1 cellular context compared by ENCODE assay signal in genomic region chr20:47257256-47257655, GRCh38.
A peak's percentile ranks its signal among the peaks of the same experiment; 100 is the strongest.
TF ChIP-seq lines count a peak whose summit lies in the region.

No MANE protein-coding gene starts in this region.

TF ChIP-seq in K562, 482 proteins besides CTCF, POLR2A, EP300 and RAD21 (continued from another document and continues in another):
- no peak for TF ChIP-seq E2F6 (IDR thresholded peaks at IDR 0.05; ENCODE audit: borderline replicate concordance in 1 of 2, extremely low read depth in 1 of 2, insufficient read depth in 1 of 2, insufficient read length in 1 of 2, low read depth in 1 of 2, low read length in 1 of 2, poor library complexity in 1 of 2, severe bottlenecking in 1 of 2)
- TF ChIP-seq, protein P1, sequence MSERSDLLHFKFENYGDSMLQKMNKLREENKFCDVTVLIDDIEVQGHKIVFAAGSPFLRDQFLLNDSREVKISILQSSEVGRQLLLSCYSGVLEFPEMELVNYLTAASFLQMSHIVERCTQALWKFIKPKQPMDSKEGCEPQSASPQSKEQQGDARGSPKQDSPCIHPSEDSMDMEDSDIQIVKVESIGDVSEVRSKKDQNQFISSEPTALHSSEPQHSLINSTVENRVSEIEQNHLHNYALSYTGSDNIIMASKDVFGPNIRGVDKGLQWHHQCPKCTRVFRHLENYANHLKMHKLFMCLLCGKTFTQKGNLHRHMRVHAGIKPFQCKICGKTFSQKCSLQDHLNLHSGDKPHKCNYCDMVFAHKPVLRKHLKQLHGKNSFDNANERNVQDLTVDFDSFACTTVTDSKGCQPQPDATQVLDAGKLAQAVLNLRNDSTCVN (CRISPR knock-in tag; IDR thresholded peaks at IDR 0.05), result no peak
- TF ChIP-seq NCOR1 (IDR thresholded peaks at IDR 0.05), result 0 out of 2 replicates have a peak, but pooled peaks have one; percentile 22
- TF ChIP-seq FOXK1 (CRISPR knock-in tag; IDR thresholded peaks at IDR 0.05; ENCODE audit: borderline replicate concordance), result no peak
- no peak for TF ChIP-seq RBFOX2 (IDR thresholded peaks at IDR 0.05; ENCODE audit: low read depth, low read length)
- TF ChIP-seq, protein P2, sequence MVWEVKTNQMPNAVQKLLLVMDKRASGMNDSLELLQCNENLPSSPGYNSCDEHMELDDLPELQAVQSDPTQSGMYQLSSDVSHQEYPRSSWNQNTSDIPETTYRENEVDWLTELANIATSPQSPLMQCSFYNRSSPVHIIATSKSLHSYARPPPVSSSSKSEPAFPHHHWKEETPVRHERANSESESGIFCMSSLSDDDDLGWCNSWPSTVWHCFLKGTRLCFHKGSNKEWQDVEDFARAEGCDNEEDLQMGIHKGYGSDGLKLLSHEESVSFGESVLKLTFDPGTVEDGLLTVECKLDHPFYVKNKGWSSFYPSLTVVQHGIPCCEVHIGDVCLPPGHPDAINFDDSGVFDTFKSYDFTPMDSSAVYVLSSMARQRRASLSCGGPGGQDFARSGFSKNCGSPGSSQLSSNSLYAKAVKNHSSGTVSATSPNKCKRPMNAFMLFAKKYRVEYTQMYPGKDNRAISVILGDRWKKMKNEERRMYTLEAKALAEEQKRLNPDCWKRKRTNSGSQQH (CRISPR knock-in tag; IDR thresholded peaks at IDR 0.05), result no peak
- TF ChIP-seq SPI1 (IDR thresholded peaks at IDR 0.05; ENCODE audit: borderline replicate concordance, low read depth, low read length), result no peak
- TF ChIP-seq, protein P3, sequence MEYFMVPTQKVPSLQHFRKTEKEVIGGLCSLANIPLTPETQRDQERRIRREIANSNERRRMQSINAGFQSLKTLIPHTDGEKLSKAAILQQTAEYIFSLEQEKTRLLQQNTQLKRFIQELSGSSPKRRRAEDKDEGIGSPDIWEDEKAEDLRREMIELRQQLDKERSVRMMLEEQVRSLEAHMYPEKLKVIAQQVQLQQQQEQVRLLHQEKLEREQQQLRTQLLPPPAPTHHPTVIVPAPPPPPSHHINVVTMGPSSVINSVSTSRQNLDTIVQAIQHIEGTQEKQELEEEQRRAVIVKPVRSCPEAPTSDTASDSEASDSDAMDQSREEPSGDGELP (CRISPR knock-in tag; IDR thresholded peaks at IDR 0.05; ENCODE audit: borderline replicate concordance), result no peak
- TF ChIP-seq KLF6 (CRISPR knock-in tag; IDR thresholded peaks at IDR 0.05; ENCODE audit: borderline replicate concordance), result no peak
- TF ChIP-seq ZNF324 (CRISPR knock-in tag; IDR thresholded peaks at IDR 0.05), result no peak
- no peak for TF ChIP-seq MCM5 (IDR thresholded peaks at IDR 0.05; ENCODE audit: low read depth)
- TF ChIP-seq, protein P4, sequence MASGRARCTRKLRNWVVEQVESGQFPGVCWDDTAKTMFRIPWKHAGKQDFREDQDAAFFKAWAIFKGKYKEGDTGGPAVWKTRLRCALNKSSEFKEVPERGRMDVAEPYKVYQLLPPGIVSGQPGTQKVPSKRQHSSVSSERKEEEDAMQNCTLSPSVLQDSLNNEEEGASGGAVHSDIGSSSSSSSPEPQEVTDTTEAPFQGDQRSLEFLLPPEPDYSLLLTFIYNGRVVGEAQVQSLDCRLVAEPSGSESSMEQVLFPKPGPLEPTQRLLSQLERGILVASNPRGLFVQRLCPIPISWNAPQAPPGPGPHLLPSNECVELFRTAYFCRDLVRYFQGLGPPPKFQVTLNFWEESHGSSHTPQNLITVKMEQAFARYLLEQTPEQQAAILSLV (tag; IDR thresholded peaks at IDR 0.05), result no peak
- TF ChIP-seq ZNF354B (CRISPR knock-in tag; IDR thresholded peaks at IDR 0.05), result no peak
- TF ChIP-seq COPS2 (conservative IDR thresholded peaks at IDR 0.05), result no peak
- TF ChIP-seq ZBED1 (IDR thresholded peaks at IDR 0.05), result no peak
- no peak for TF ChIP-seq RBM39 (optimal IDR thresholded peaks at IDR 0.05; ENCODE audit: low read depth, low read length)
- no peak for TF ChIP-seq ZNF518B (CRISPR knock-in tag; IDR thresholded peaks at IDR 0.05)
- TF ChIP-seq FOXJ3 (CRISPR knock-in tag; IDR thresholded peaks at IDR 0.05), result no peak
- TF ChIP-seq MAFK (IDR thresholded peaks at IDR 0.05; ENCODE audit: low read length), result no peak
- TF ChIP-seq E2F4 (CRISPR knock-in tag; IDR thresholded peaks at IDR 0.05; ENCODE audit: low read depth), result no peak
- no peak for TF ChIP-seq ZNF239 (CRISPR knock-in tag; IDR thresholded peaks at IDR 0.05)
- no peak for TF ChIP-seq ZNF766 (CRISPR knock-in tag; conservative IDR thresholded peaks at IDR 0.05)
- no peak for TF ChIP-seq MBD2 (IDR thresholded peaks at IDR 0.05; ENCODE audit: borderline replicate concordance, low read depth)
- no peak for TF ChIP-seq FOXA1 (IDR thresholded peaks at IDR 0.05; ENCODE audit: borderline replicate concordance)
- TF ChIP-seq C11orf30 (IDR thresholded peaks at IDR 0.05; ENCODE audit: low read depth), result no peak
- TF ChIP-seq, protein P5, sequence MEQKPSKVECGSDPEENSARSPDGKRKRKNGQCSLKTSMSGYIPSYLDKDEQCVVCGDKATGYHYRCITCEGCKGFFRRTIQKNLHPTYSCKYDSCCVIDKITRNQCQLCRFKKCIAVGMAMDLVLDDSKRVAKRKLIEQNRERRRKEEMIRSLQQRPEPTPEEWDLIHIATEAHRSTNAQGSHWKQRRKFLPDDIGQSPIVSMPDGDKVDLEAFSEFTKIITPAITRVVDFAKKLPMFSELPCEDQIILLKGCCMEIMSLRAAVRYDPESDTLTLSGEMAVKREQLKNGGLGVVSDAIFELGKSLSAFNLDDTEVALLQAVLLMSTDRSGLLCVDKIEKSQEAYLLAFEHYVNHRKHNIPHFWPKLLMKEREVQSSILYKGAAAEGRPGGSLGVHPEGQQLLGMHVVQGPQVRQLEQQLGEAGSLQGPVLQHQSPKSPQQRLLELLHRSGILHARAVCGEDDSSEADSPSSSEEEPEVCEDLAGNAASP (IDR thresholded peaks at IDR 0.05), result no peak
- no peak for TF ChIP-seq ZNF395 (CRISPR knock-in tag; IDR thresholded peaks at IDR 0.05)
- no peak for TF ChIP-seq POLR2G (IDR thresholded peaks at IDR 0.05; ENCODE audit: low read depth, low read length)
- TF ChIP-seq RBM15 (IDR thresholded peaks at IDR 0.05; ENCODE audit: insufficient read depth, low read length), result no peak
- no peak for TF ChIP-seq RBM17 (IDR thresholded peaks at IDR 0.05; ENCODE audit: borderline replicate concordance, low read depth, low read length)
- TF ChIP-seq BDP1 (IDR thresholded peaks at IDR 0.05; ENCODE audit: insufficient read depth, insufficient read length), result no peak
- no peak for TF ChIP-seq ZNF23 (CRISPR knock-in tag; IDR thresholded peaks at IDR 0.05)
- TF ChIP-seq KDM1A (IDR thresholded peaks at IDR 0.05), result peak in 1 of 2 experiments; percentile 98; a peak in 2 of 4 replicates
- TF ChIP-seq ZNF121 (CRISPR knock-in tag; conservative IDR thresholded peaks at IDR 0.05), result no peak
- no peak for TF ChIP-seq ZKSCAN1 (IDR thresholded peaks at IDR 0.05; ENCODE audit: low read depth, low read length)
- TF ChIP-seq, protein P6, sequence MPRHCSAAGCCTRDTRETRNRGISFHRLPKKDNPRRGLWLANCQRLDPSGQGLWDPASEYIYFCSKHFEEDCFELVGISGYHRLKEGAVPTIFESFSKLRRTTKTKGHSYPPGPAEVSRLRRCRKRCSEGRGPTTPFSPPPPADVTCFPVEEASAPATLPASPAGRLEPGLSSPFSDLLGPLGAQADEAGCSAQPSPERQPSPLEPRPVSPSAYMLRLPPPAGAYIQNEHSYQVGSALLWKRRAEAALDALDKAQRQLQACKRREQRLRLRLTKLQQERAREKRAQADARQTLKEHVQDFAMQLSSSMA (CRISPR knock-in tag; IDR thresholded peaks at IDR 0.05), result no peak
- TF ChIP-seq MAFF (IDR thresholded peaks at IDR 0.05; ENCODE audit: low read length), result no peak
- no peak for TF ChIP-seq MCM2 (IDR thresholded peaks at IDR 0.05; ENCODE audit: low read depth)
- TF ChIP-seq STAG1 (CRISPR knock-in tag; IDR thresholded peaks at IDR 0.05; ENCODE audit: borderline replicate concordance), result no peak
- no peak for TF ChIP-seq KAT8 (IDR thresholded peaks at IDR 0.05; ENCODE audit: low read depth)
- TF ChIP-seq ZNF143 (CRISPR knock-in tag; IDR thresholded peaks at IDR 0.05), result no peak
- no peak for TF ChIP-seq TRIM24 (IDR thresholded peaks at IDR 0.05)
- TF ChIP-seq, protein P7, sequence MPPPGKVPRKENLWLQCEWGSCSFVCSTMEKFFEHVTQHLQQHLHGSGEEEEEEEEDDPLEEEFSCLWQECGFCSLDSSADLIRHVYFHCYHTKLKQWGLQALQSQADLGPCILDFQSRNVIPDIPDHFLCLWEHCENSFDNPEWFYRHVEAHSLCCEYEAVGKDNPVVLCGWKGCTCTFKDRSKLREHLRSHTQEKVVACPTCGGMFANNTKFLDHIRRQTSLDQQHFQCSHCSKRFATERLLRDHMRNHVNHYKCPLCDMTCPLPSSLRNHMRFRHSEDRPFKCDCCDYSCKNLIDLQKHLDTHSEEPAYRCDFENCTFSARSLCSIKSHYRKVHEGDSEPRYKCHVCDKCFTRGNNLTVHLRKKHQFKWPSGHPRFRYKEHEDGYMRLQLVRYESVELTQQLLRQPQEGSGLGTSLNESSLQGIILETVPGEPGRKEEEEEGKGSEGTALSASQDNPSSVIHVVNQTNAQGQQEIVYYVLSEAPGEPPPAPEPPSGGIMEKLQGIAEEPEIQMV (tag; conservative IDR thresholded peaks at IDR 0.05; ENCODE audit: low read depth), result no peak
- no peak for TF ChIP-seq SAFB (IDR thresholded peaks at IDR 0.05; ENCODE audit: borderline replicate concordance, low read depth, low read length)
- TF ChIP-seq VEZF1 (CRISPR knock-in tag; IDR thresholded peaks at IDR 0.05), result no peak
- no peak for TF ChIP-seq ZNF3 (CRISPR knock-in tag; IDR thresholded peaks at IDR 0.05)
- no peak for TF ChIP-seq NFE2L1 (tag; IDR thresholded peaks at IDR 0.05; ENCODE audit: borderline replicate concordance, low read depth)
- no peak for TF ChIP-seq HEY1 (CRISPR knock-in tag; IDR thresholded peaks at IDR 0.05; ENCODE audit: borderline replicate concordance)
- no peak for TF ChIP-seq ZNF140 (CRISPR knock-in tag; IDR thresholded peaks at IDR 0.05)
- TF ChIP-seq CHD4 (IDR thresholded peaks at IDR 0.05; ENCODE audit: insufficient read depth, insufficient replicate concordance, low read depth, low read length, poor library complexity, severe bottlenecking), result no peak
- no peak for TF ChIP-seq CBX8 (IDR thresholded peaks at IDR 0.05; ENCODE audit: borderline replicate concordance, extremely low read depth, low read depth, low read length, poor library complexity, severe bottlenecking)
- no peak for TF ChIP-seq ELF2 (CRISPR knock-in tag; IDR thresholded peaks at IDR 0.05)
- no peak for TF ChIP-seq ZFX (CRISPR knock-in tag; IDR thresholded peaks at IDR 0.05)
- peak; percentile 73 for TF ChIP-seq SUPT5H (IDR thresholded peaks at IDR 0.05)
